22 cellular contexts compared by ENCODE assay signal in genomic region chr12:1832801-1833595, GRCh38. TPM values are rescaled to one million over a fixed set of nuclear protein-coding genes. Genes with fewer than 3 reads are reported as not detected.
A peak's percentile ranks its signal among the peaks of the same experiment; 100 is the strongest.
DNase-seq lines count a peak whose midpoint lies in the region; ATAC-seq, FAIRE-seq and TF ChIP-seq lines count a peak whose summit lies in the region.
"Had no signal": no experiment of that assay in that cellular context is flagged by ENCODE, and none has a peak within 500 bp of the region (broad histone marks: within the 10 kb centered on the region; RNA-seq: fewer than 3 reads in every experiment).

No MANE protein-coding gene starts in this region.

- DNase-seq in CD14-positive monocyte (ENCODE audit: low spot score) (peak; percentile 27), NCI-H446 (lab: John Stamatoyannopoulos, UW) (peak; percentile 92 to 96), dorsolateral prefrontal cortex (peak in 1 of 10 donors; percentile 36), retina (peak; percentile 30), H54 (ENCODE audit: insufficient read length, low spot score) (no peak), lower leg skin (ENCODE audit: low spot score in 2 of 2) (no peak), GOT3 (lab: John Stamatoyannopoulos, UW) (no peak)
- DNase-seq: ACHN; AML-193; CD4-positive, alpha-beta T cell; NCI-H1092; NCI-H146; NCI-H345; PC-3; SW 1271 had no signal

- H3K36me3 Mint-ChIP-seq in CD14-positive monocyte = no peaks in the 10 kb centered on the region

- no peaks in the 10 kb centered on the region for H3K27me3 ChIP-seq in dorsolateral prefrontal cortex

- H3K27me3 Mint-ChIP-seq in CD14-positive monocyte (ENCODE audit: low read depth in 3 of 3) = peaks cover 23 to 38% (median 31%) of the 10 kb centered on the region in 3 donors

- TF ChIP-seq POLR2A in H54 (IDR thresholded peaks at IDR 0.05; ENCODE audit: low read depth, low read length) (no peak), lower leg skin (IDR thresholded peaks at IDR 0.05) (no peak)

- H3K4me3 ChIP-seq in dorsolateral prefrontal cortex (no peak overlapping the region), lower leg skin (ENCODE audit: low read depth, poor library complexity, severe bottlenecking) (no peak overlapping the region)

- H3K27ac Mint-ChIP-seq in CD14-positive monocyte = no peak overlapping the region
- H3K27ac Mint-ChIP-seq: CD4-positive, alpha-beta T cell had no signal

- TF ChIP-seq CTCF in CD14-positive monocyte (IDR thresholded peaks at IDR 0.05) = no peak
- TF ChIP-seq CTCF in dorsolateral prefrontal cortex (IDR thresholded peaks at IDR 0.05 in 54 of 56, conservative IDR thresholded peaks at IDR 0.05 in 2 of 56; ENCODE audit: low read depth in 1 of 56, partially characterized antibody in 56 of 56) = no peak
- no peak for TF ChIP-seq CTCF in lower leg skin (IDR thresholded peaks at IDR 0.05)

- H3K9me3 Mint-ChIP-seq in CD14-positive monocyte = peaks cover 0 to 2% (median 0%) of the 10 kb centered on the region in 7 donors
- H3K9me3 Mint-ChIP-seq: CD4-positive, alpha-beta T cell had no signal

- intact Hi-C loops in CD14-positive monocyte (cut with micrococcal nuclease) = no loop called here
- intact Hi-C loops in dorsolateral prefrontal cortex (cut with DNase I) = no loop called here
- intact Hi-C loops in lower leg skin (cut with DNase I; ENCODE audit: low total_unique reads) = loop anchor here (5.0 kb wide), 1 partner anchor 979 kb away; the partner anchor contains the start of gene ITFG2

- FAIRE-seq in H54 (lab: Jason Lieb, UNC) = no peak
- FAIRE-seq: GM19239, HepG2 had no signal

- H3K27ac ChIP-seq in dorsolateral prefrontal cortex = peak overlapping the region in 49 of 59 donors; percentile 7 to 86 (median 68)
- H3K27ac ChIP-seq: RWPE1 had no signal

- ATAC-seq in GM18858 (IDR thresholded peaks at IDR 0.05; ENCODE audit: unreplicated experiment) = no peak
- ATAC-seq: HCT116, HepG2, PC-3 had no signal

- H3K4me3 Mint-ChIP-seq in CD14-positive monocyte = no peak overlapping the region
- H3K4me3 Mint-ChIP-seq: CD4-positive, alpha-beta T cell had no signal

- H3K4me1 Mint-ChIP-seq in CD14-positive monocyte = peaks cover 7% of the 10 kb centered on the region

- WGBS in lower leg skin, 2 donors = 71 to 76% methylated on average over 17 of the region's 17 CpGs

RNA-seq across cellular contexts. Expression of gene LRTM2, which starts 12.6 kb away (rescaled TPM):
- not detected for polyA plus RNA-seq in CD14-positive monocyte
- 10 to 100 TPM in 119 of 120 experiments, 1 to 10 TPM in 1; 8.0 to 46.0 (median 27.9) TPM for total RNA-seq in dorsolateral prefrontal cortex
- not detected for total RNA-seq in lower leg skin
- total RNA-seq: HepG2, MCF 10A, PC-3, SK-MEL-5 had no signal

Comparison
In these comparisons a context has a peak if more than half of its experiments do, and no peak if none do; other contexts are left out.
1. DNase-seq: peak in CD14-positive monocyte (single experiment), NCI-H446 (2 of 2) and retina (single experiment); none in H54 (single experiment), lower leg skin (0 of 2) and GOT3 (single experiment).
2. RNA of gene LRTM2, which starts 12.6 kb away (total RNA-seq): 8.0 to 46.0 TPM in dorsolateral prefrontal cortex; not detected in lower leg skin; every median in the first group is over 4 times any median in the second.